1 cellular context compared by ENCODE assay signal in the genomic region with DNA sequence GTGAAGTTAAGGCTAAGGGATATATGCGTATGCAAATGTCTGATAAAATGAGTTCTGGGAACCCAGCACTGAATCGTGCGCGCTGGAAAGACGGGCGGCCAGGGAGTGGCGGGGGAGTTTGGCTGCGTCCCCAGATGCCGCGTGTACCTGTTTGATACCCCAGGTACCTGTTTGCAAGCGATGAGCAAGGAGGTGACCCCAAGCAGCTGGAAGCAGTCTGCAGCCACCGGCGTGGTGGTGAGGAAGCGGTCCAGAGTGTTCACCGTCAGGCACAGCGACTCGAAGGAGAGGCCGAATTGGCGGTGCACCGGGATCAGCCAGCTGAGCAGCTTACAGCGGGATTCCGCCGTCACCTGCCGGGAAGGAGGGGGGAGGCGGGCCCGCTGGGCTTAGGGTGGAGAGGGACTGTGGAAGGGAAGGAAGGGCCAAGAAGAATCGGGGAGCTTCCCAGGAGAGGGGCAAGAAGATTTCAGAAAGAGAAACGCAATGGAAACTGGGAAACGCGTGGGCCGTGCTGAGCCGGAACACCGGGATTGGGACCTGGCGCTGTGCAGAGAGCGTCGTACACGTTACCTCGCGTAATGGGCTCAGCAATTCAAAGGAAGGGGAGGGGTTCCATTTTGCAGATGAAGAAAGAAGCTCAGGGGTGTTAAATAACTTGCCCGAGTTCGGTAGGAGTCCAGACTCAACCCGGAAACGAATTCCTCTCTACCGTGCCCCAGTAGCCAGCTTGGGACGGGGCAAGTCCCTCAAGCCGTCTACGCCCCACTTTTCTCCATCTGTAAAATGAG.
TF ChIP-seq lines count a peak whose summit lies in the region.

No MANE protein-coding gene starts in this region.

TF ChIP-seq in HEK293, 187 proteins besides CTCF, POLR2A, EP300 and RAD21 (continued from another document):
- TF ChIP-seq SCRT2 (tag by site-specific recombination; IDR thresholded peaks at IDR 0.05) (peak; percentile 31), ZFHX2 (tag by site-specific recombination; conservative IDR thresholded peaks at IDR 0.05) (peak; percentile 62; the same call in 1 of the 2 replicates), ZNF549 (tag by site-specific recombination; IDR thresholded peaks at IDR 0.05) (no peak), KLF10 (tag by site-specific recombination; IDR thresholded peaks at IDR 0.05) (0 out of 2 replicates have a peak, but pooled peaks have one; percentile 10), ZBTB20 (tag by site-specific recombination; IDR thresholded peaks at IDR 0.05) (peak; percentile 80), ZNF670 (tag by site-specific recombination; IDR thresholded peaks at IDR 0.05; ENCODE audit: low read depth) (no peak), ZNF148 (tag by site-specific recombination; IDR thresholded peaks at IDR 0.05; ENCODE audit: borderline replicate concordance) (no peak)
